ENCODE assay signal across 8 cellular contexts in the genomic region with DNA sequence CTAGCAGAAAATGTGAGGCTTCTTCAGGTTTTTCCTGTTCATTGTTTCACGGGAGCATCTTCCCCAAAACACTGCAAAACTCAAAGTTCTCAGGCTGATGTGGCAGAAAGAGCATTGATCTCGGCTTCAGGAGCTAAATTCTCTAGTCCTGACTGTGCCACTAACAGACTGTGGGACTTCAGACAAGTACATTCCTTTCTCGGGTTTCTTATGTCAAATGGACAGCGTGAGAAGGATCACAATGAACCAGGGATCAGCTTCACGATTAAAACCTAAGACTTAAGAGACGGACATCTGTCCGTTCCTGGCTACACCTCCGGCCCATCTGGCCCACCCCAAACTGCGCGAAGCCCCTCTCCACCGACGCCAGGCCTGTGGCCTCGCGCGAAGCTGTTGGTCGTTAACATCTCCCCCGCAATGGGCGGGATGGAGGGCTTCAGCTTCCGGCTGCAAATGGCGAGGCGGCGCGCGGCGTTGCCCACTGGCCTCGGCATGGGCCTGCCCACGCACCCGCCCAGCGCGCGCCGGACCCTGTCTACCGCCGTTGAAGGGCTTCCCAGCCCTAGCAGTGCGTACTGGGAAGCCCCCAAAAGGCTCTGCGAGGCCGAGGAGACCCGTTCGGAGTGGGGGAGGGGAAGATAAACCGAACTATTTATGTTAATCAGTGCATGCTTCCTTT. TPM values are rescaled to one million over a fixed set of nuclear protein-coding genes. Genes with fewer than 3 reads are reported as not detected.
DNase-seq lines count a peak whose midpoint lies in the region; ATAC-seq and TF ChIP-seq lines count a peak whose summit lies in the region.

No MANE protein-coding gene starts in this region.

- peak overlapping the region; percentile 91 for H3K9ac ChIP-seq in SK-N-SH

- H3K36me3 ChIP-seq in SK-N-SH (replicated peaks in 1 of 2; ENCODE audit: control insufficient read depth in 1 of 2, insufficient read depth in 2 of 2, low read length in 1 of 2) (peaks cover 2 to 19% of the 10 kb centered on the region in 2 experiments), uterus (no peaks in the 10 kb centered on the region)

- no peaks in the 10 kb centered on the region for H3K9me2 ChIP-seq in SK-N-SH

- peaks cover 12% of the 10 kb centered on the region for H3F3A ChIP-seq in SK-N-SH (replicated peaks; ENCODE audit: insufficient read depth)

- H3K79me2 ChIP-seq in SK-N-SH (ENCODE audit: insufficient read depth) = peaks cover 45% of the 10 kb centered on the region

- H3K4me3 ChIP-seq in AG04449 (ENCODE audit: low read depth, low read length) = peak overlapping the region; percentile 68
- H3K4me3 ChIP-seq in GM12875 (ENCODE audit: low read depth, low read length) = peak overlapping the region; percentile 65
- H3K4me3 ChIP-seq in SK-N-SH (ENCODE audit: low read depth in 2 of 2, low read length in 1 of 2) = peak overlapping the region; percentile 75 to 87
- H3K4me3 ChIP-seq in uterus = peak overlapping the region; percentile 83 to 85

- H3K4me1 Mint-ChIP-seq in endothelial cell (ENCODE audit: unreplicated experiment) = peaks cover 19% of the 10 kb centered on the region
- H3K4me1 Mint-ChIP-seq in naive thymus-derived CD8-positive, alpha-beta T cell = peaks cover 21 to 43% (median 42%) of the 10 kb centered on the region in 4 donors

- TF ChIP-seq CTCF in AG04449 (IDR thresholded peaks at IDR 0.05; ENCODE audit: insufficient read depth, low read length, missing control alignments) = no peak
- TF ChIP-seq CTCF in GM12875 (IDR thresholded peaks at IDR 0.05; ENCODE audit: borderline replicate concordance, insufficient read depth, low read depth, low read length) = no peak
- no peak for TF ChIP-seq CTCF in SK-N-SH (IDR thresholded peaks at IDR 0.05)
- TF ChIP-seq CTCF in endothelial cell (IDR thresholded peaks at IDR 0.05; ENCODE audit: unreplicated experiment) = no peak
- TF ChIP-seq CTCF in uterus (IDR thresholded peaks at IDR 0.05) = peak in 1 of 4 experiments; percentile 23

- H3K9me3 Mint-ChIP-seq in endothelial cell (ENCODE audit: unreplicated experiment) = no peaks in the 10 kb centered on the region
- no peaks in the 10 kb centered on the region for H3K9me3 Mint-ChIP-seq in naive thymus-derived CD8-positive, alpha-beta T cell

- no peaks in the 10 kb centered on the region for H3K36me3 Mint-ChIP-seq in endothelial cell (ENCODE audit: low read depth, unreplicated experiment)
- H3K36me3 Mint-ChIP-seq in naive thymus-derived CD8-positive, alpha-beta T cell = peaks cover 0 to 12% (median 0%) of the 10 kb centered on the region in 3 donors

- H3K4me2 ChIP-seq in SK-N-SH = peak overlapping the region; percentile 74

- no peaks in the 10 kb centered on the region for H3K9me3 ChIP-seq in SK-N-SH
- no peaks in the 10 kb centered on the region for H3K9me3 ChIP-seq in uterus

- H3K27ac ChIP-seq in SK-N-SH (ENCODE audit: low read depth in 2 of 2, low read length in 1 of 2) = peak overlapping the region; percentile 97 to 98
- H3K27ac ChIP-seq in uterus = peak overlapping the region; percentile 97 to 99

- H3K27me3 ChIP-seq in SK-N-SH (ENCODE audit: insufficient read depth) = no peaks in the 10 kb centered on the region
- H3K27me3 ChIP-seq in uterus = no peaks in the 10 kb centered on the region

- no peak; a peak in 1 of 4 replicates for TF ChIP-seq EP300 in SK-N-SH (IDR thresholded peaks at IDR 0.05; ENCODE audit: borderline replicate concordance in 1 of 2, low read depth in 1 of 2, low read length in 1 of 2)

- ATAC-seq in HG03103 (IDR thresholded peaks at IDR 0.05; ENCODE audit: low read depth, unreplicated experiment) = peak; percentile 29
- ATAC-seq in naive thymus-derived CD8-positive, alpha-beta T cell = peak; percentile 0 to 68

- TF ChIP-seq POLR2A in uterus (IDR thresholded peaks at IDR 0.05) = peak in 1 of 2 donors; percentile 16

- no peak for TF ChIP-seq RAD21 in SK-N-SH (IDR thresholded peaks at IDR 0.05; ENCODE audit: low read length)

- intact Hi-C loops in uterus (cut with DNase I; ENCODE audit: low total_unique reads) = no loop called here

- POLR2A ChIA-PET in AG04449 (lab: Yijun Ruan, JAX) = interaction anchor here (0.6 to 2.1 kb wide), 6 partner anchors 11 to 130 kb away, joined by 3 to 6 read pairs (median 4); partner anchors contain the start of gene DDX21
- POLR2A ChIA-PET in SK-N-SH (lab: Yijun Ruan, JAX) = interaction anchor here (0.6 to 2.5 kb wide), 7 partner anchors 9 to 494 kb away, joined by 3 to 9 read pairs (median 4); partner anchors contain the start of genes DDX21, DNA2 and RUFY2
- POLR2A ChIA-PET in naive thymus-derived CD8-positive, alpha-beta T cell (lab: Charles Lee) = interaction anchor here (0.5 to 2.1 kb wide), 13 partner anchors 10 to 1124 kb away, joined by 3 to 20 read pairs (median 4); partner anchors contain the start of genes CCAR1, DDX21, HNRNPH3 and KIFBP

- peak overlapping the region; percentile 99 for H3K4me3 Mint-ChIP-seq in endothelial cell (ENCODE audit: unreplicated experiment)
- peak overlapping the region; percentile 87 to 100 (median 98) for H3K4me3 Mint-ChIP-seq in naive thymus-derived CD8-positive, alpha-beta T cell

- H3K27me3 Mint-ChIP-seq in endothelial cell (ENCODE audit: unreplicated experiment) = peaks cover 5% of the 10 kb centered on the region
- H3K27me3 Mint-ChIP-seq in naive thymus-derived CD8-positive, alpha-beta T cell = peaks cover 0 to 3% (median 0%) of the 10 kb centered on the region in 5 donors

- CTCF ChIA-PET in AG04449 (lab: Yijun Ruan, JAX) (interaction anchor here (0.7 to 1.6 kb wide), 4 partner anchors 113 to 494 kb away, joined by 3 to 6 read pairs (median 3); partner anchors contain the start of gene RUFY2), SK-N-SH (lab: Yijun Ruan, JAX) (interaction anchor here (0.9 to 2.5 kb wide), 6 partner anchors 33 to 429 kb away, joined by 3 to 14 read pairs (median 4); partner anchors contain the start of gene STOX1)

- DNase-seq in AG04449 (ENCODE audit: low read depth, low spot score) (peak; percentile 24), SK-N-SH (no peak), endothelial cell (ENCODE audit: low spot score) (no peak), uterus (no peak)
- DNase-seq in naive thymus-derived CD8-positive, alpha-beta T cell = peak in 1 of 10 donors; percentile 59
- DNase-seq in effector CD8-positive, alpha-beta T cell (lab: John Stamatoyannopoulos, UW) = no peak

- H4K20me1 ChIP-seq in SK-N-SH (ENCODE audit: insufficient read depth) = no peaks in the 10 kb centered on the region

- WGBS in SK-N-SH (ENCODE audit: low lambda C conversion rate) = 5% methylated on average over 29 of the region's 40 CpGs

- H3K27ac Mint-ChIP-seq in endothelial cell (ENCODE audit: unreplicated experiment) = peak overlapping the region; percentile 97
- H3K27ac Mint-ChIP-seq in naive thymus-derived CD8-positive, alpha-beta T cell = peak overlapping the region; percentile 97 to 100 (median 99)

- H2AFZ ChIP-seq in SK-N-SH (ENCODE audit: low read depth) = peak overlapping the region; percentile 83

- H3K4me1 ChIP-seq in SK-N-SH (ENCODE audit: control insufficient read depth in 1 of 2, insufficient read depth in 2 of 2, low read depth in 1 of 2, low read length in 1 of 2) = peaks cover 0 to 13% of the 10 kb centered on the region in 2 experiments; a peak in 2 of 4 replicates
- peaks cover 4% of the 10 kb centered on the region in 2 donors for H3K4me1 ChIP-seq in uterus

TF ChIP-seq in SK-N-SH, 30 proteins besides CTCF, POLR2A, EP300 and RAD21 (continues in another document):
- TF ChIP-seq FOXM1 (IDR thresholded peaks at IDR 0.05; ENCODE audit: low read depth) (no peak), RCOR1 (IDR thresholded peaks at IDR 0.05; ENCODE audit: low read length) (no peak), TAF1 (IDR thresholded peaks at IDR 0.05; ENCODE audit: borderline replicate concordance, low read depth, low read length) (peak; percentile 99), GATA2 (CRISPR knock-in tag; IDR thresholded peaks at IDR 0.05) (no peak; the same call in 1 of the 2 replicates), FOSL2 (IDR thresholded peaks at IDR 0.05; ENCODE audit: borderline replicate concordance, low read depth) (no peak)
- TF ChIP-seq, protein P1, sequence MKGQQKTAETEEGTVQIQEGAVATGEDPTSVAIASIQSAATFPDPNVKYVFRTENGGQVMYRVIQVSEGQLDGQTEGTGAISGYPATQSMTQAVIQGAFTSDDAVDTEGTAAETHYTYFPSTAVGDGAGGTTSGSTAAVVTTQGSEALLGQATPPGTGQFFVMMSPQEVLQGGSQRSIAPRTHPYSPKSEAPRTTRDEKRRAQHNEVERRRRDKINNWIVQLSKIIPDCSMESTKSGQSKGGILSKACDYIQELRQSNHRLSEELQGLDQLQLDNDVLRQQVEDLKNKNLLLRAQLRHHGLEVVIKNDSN (IDR thresholded peaks at IDR 0.05; ENCODE audit: borderline replicate concordance, low read depth) = no peak

RNA-seq across cellular contexts. Expression of gene DDX50, which starts 0.5 kb away (rescaled TPM):
- polyA plus RNA-seq in SK-N-SH (2012; rRNA removed) = 33.5 and 40.7 TPM in 2 replicates
- polyA plus RNA-seq in SK-N-SH (2012; cell fraction: cytosol; rRNA removed) = 49.8 and 54.0 TPM in 2 replicates
- polyA plus RNA-seq in SK-N-SH (2012; cell fraction: nucleus; rRNA removed) = 19.2 and 28.8 TPM in 2 replicates
- total RNA-seq in endothelial cell (ENCODE audit: unreplicated experiment) = 35.2 TPM
- total RNA-seq in naive thymus-derived CD8-positive, alpha-beta T cell = 10 to 100 TPM; 55.7 to 55.9 TPM
- 10 to 100 TPM; 34.1 to 45.7 (median 41.6) TPM for polyA plus RNA-seq in naive thymus-derived CD8-positive, alpha-beta T cell
- total RNA-seq in uterus = 10 to 100 TPM; 44.6 to 76.3 (median 49.1) TPM

RNA-seq across cellular contexts. Expression of gene DDX21, which starts 55.4 kb away (rescaled TPM):
- polyA plus RNA-seq in SK-N-SH (2012; rRNA removed) = 40.1 and 58.4 TPM in 2 replicates
- 66.7 and 81.9 TPM in 2 replicates for polyA plus RNA-seq in SK-N-SH (2012; cell fraction: cytosol; rRNA removed)
- 15.2 and 44.1 TPM in 2 replicates for polyA plus RNA-seq in SK-N-SH (2012; cell fraction: nucleus; rRNA removed)
- total RNA-seq in endothelial cell (ENCODE audit: unreplicated experiment) (38.5 TPM), uterus (10 to 100 TPM; 24.1 to 52.6 (median 38.1) TPM)
- total RNA-seq in naive thymus-derived CD8-positive, alpha-beta T cell = 10 to 100 TPM; 55.5 to 59.3 TPM
- 10 to 100 TPM; 14.6 to 19.1 (median 15.4) TPM for polyA plus RNA-seq in naive thymus-derived CD8-positive, alpha-beta T cell
